ENCODE assay signal across 8 cellular contexts in the genomic region with DNA sequence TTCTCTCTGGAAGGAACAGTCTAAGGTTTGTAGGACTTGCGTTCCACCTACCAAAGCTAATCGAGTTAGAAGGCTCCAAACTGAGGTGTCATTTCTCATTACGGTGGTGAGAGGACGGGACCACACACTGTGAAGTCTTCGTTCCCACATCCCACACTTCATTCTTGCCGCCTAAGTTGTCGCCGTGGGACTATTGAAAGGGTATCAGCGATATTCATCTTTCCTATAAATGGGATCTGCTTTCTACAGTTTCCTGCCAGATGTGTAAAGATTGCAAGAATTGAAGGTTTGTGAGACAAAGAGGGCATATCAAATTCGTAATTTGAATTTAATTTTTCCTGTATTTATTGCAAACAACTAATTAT. TPM values are rescaled to one million over a fixed set of nuclear protein-coding genes. Genes with fewer than 3 reads are reported as not detected.
DNase-seq lines count a peak whose midpoint lies in the region; ATAC-seq and TF ChIP-seq lines count a peak whose summit lies in the region.

No MANE protein-coding gene starts in this region.

- H3K4me3 ChIP-seq in ACC112 (ENCODE audit: low read depth, low read length) = peak overlapping the region; percentile 90
- H3K4me3 ChIP-seq in HUES64 (ENCODE audit: low read length) = peak overlapping the region; percentile 100
- H3K4me3 ChIP-seq in cardiac fibroblast (replicated peaks in 1 of 2; ENCODE audit: low read depth in 2 of 2, low read length in 2 of 2) = peak overlapping the region; percentile 91 to 97
- peak overlapping the region; percentile 61 for H3K4me3 ChIP-seq in mucosa of stomach (ENCODE audit: low read length)

- no peak for TF ChIP-seq CTCF in cardiac fibroblast (IDR thresholded peaks at IDR 0.05; ENCODE audit: low read depth, low read length)

- H3K9me3 ChIP-seq in HUES64 (ENCODE audit: insufficient read depth, low read depth, low read length) (no peaks in the 10 kb centered on the region), mucosa of stomach (ENCODE audit: control insufficient read depth, low read length) (no peaks in the 10 kb centered on the region)

- H2AFZ ChIP-seq in ACC112 (ENCODE audit: low read length, unreplicated experiment) = peak overlapping the region; percentile 69

- DNase-seq in cardiac fibroblast (ENCODE audit: low read depth in 2 of 2) (no peak), HuH-7 (ENCODE audit: low spot score) (no peak), NAMALWA (ENCODE audit: low spot score) (no peak), NCI-H345 treated with DMSO at 0.1 percent for 48 hours (lab: John Stamatoyannopoulos, UW; ENCODE audit: unreplicated experiment) (no peak)

- H3K36me3 ChIP-seq in ACC112 (ENCODE audit: insufficient read depth, low read length) (no peaks in the 10 kb centered on the region), HUES64 (ENCODE audit: insufficient read depth, low read length) (peaks cover 38% of the 10 kb centered on the region), mucosa of stomach (ENCODE audit: control insufficient read depth, insufficient read depth, low read length) (no peaks in the 10 kb centered on the region)

- H3K27me3 ChIP-seq in ACC112 (ENCODE audit: insufficient read depth, low read length) (no peaks in the 10 kb centered on the region), HUES64 (ENCODE audit: insufficient read depth, low read length) (no peaks in the 10 kb centered on the region), mucosa of stomach (ENCODE audit: control insufficient read depth, insufficient read depth, low read length) (no peaks in the 10 kb centered on the region)

- peaks cover 41% of the 10 kb centered on the region for H3K79me2 ChIP-seq in ACC112 (ENCODE audit: control insufficient read depth, insufficient read depth, low read length, unreplicated experiment)

- peak overlapping the region; percentile 93 for H3K9ac ChIP-seq in HUES64 (ENCODE audit: low read depth, low read length)
- H3K9ac ChIP-seq in mucosa of stomach (ENCODE audit: low read length) = peak overlapping the region; percentile 65

- 4% methylated on average over 9 of the region's 10 CpGs for WGBS in HUES64

- ATAC-seq in GM21529 (IDR thresholded peaks at IDR 0.05; ENCODE audit: unreplicated experiment) = no peak

- H3K4me1 ChIP-seq in ACC112 (ENCODE audit: control insufficient read depth, insufficient read depth, low read length, unreplicated experiment) = peaks cover 14% of the 10 kb centered on the region
- H3K4me1 ChIP-seq in HUES64 (ENCODE audit: insufficient read depth, low read length) = peaks cover 7% of the 10 kb centered on the region; the same call in 1 of the 2 replicates
- H3K4me1 ChIP-seq in mucosa of stomach (ENCODE audit: control insufficient read depth, insufficient read depth, low read length) = no peaks in the 10 kb centered on the region

- H3K27ac ChIP-seq in ACC112 (ENCODE audit: low read depth, low read length) (peak overlapping the region; percentile 50), HUES64 (ENCODE audit: low read depth, low read length) (peak overlapping the region; percentile 95)

RNA-seq across cellular contexts. Expression of a gene that starts 0.6 kb away (rescaled TPM):
- polyA plus RNA-seq in HUES64 (2013, experiment 1 of 2) = 41.4 TPM
- polyA plus RNA-seq in HUES64 (2013, experiment 2 of 2) = 47.0 TPM

RNA-seq across cellular contexts. Expression of a gene that starts 47.7 kb away (rescaled TPM):
- polyA plus RNA-seq in HUES64 (2013, experiment 1 of 2) = 69.9 TPM
- 104 TPM for polyA plus RNA-seq in HUES64 (2013, experiment 2 of 2)

RNA-seq across cellular contexts. Expression of a gene that starts 48.3 kb away (rescaled TPM):
- polyA plus RNA-seq in HUES64 (2013, experiment 1 of 2) = 37.0 TPM
- polyA plus RNA-seq in HUES64 (2013, experiment 2 of 2) = 49.9 TPM
